In genomic region chr6:17542243-17542642, GRCh38 we compare ENCODE assay signal across 28 cellular contexts.
"Had no signal": no experiment of that assay in that cellular context is flagged by ENCODE, and none has a peak within 500 bp of the region (broad histone marks: within the 10 kb centered on the region; RNA-seq: fewer than 3 reads in every experiment).

No MANE protein-coding gene starts in this region.

- H3K36me3 ChIP-seq: adrenal gland had no signal

- FAIRE-seq: colon, K562 had no signal

- DNase-seq: activated CD4-positive, alpha-beta memory T cell treated with anti-CD3 and anti-CD28 coated beads for 36 hours; activated CD4-positive, alpha-beta T cell treated with anti-CD3 and anti-CD28 coated beads, Interleukin-2, amount 10 ng/mL, durations not matched to agents 7 days and 5 days; activated CD4-positive, CD25-positive, alpha-beta regulatory T cell; activated CD8-positive, alpha-beta memory T cell treated with anti-CD3 and anti-CD28 coated beads for 24 hours; activated gamma-delta T cell; activated naive CD4-positive, alpha-beta T cell treated with anti-CD3 and anti-CD28 coated beads, Interleukin-2, amount 10 ng/mL, durations not matched to agents 7 days and 5 days; activated naive CD8-positive, alpha-beta T cell treated with anti-CD3 and anti-CD28 coated beads, Interleukin-2, amount 10 ng/mL, durations not matched to agents 7 days and 5 days; activated T-cell treated with anti-CD3 and anti-CD28 coated beads, Interleukin-2, amount 50 U/mL, for 48 hours; adrenal gland; anterior cingulate cortex; cerebellar nuclear complex; Karpas-422; MM.1S; NCI-H1436; NCI-H187 treated with DMSO at 0.1 percent for 48 hours; NCI-H2081 treated with DMSO at 0.1 percent for 48 hours; NCI-H2171 treated with DMSO at 0.1 percent for 48 hours; NCI-H446 treated with DMSO at 0.1 percent for 48 hours; NCI-H524 treated with DMSO at 0.1 percent for 48 hours; NCI-H82; PC-9; SJCRH30; SK-N-SH; T-helper 1 cell had no signal

- ATAC-seq: activated T-helper 17 cell treated with anti-CD3 and anti-CD28 coated beads, Interleukin-2, amount 50 U/mL, for 72 hours had no signal

- H3K36me3 Mint-ChIP-seq: activated CD4-positive, alpha-beta memory T cell treated with anti-CD3 and anti-CD28 coated beads for 36 hours; activated naive CD4-positive, alpha-beta T cell treated with anti-CD3 and anti-CD28 coated beads, Interleukin-2, amount 10 ng/mL, durations not matched to agents 7 days and 5 days; activated naive CD8-positive, alpha-beta T cell treated with anti-CD3 and anti-CD28 coated beads, Interleukin-2, amount 10 ng/mL, durations not matched to agents 7 days and 5 days had no signal

- H3K27ac ChIP-seq: adrenal gland, PC-9, SJCRH30, VCaP had no signal

- H3K9me3 Mint-ChIP-seq: activated CD4-positive, alpha-beta memory T cell treated with anti-CD3 and anti-CD28 coated beads for 36 hours; activated CD4-positive, alpha-beta T cell treated with anti-CD3 and anti-CD28 coated beads, Interleukin-2, amount 10 ng/mL, durations not matched to agents 7 days and 5 days; activated naive CD4-positive, alpha-beta T cell treated with anti-CD3 and anti-CD28 coated beads, Interleukin-2, amount 10 ng/mL, durations not matched to agents 7 days and 5 days; activated T-helper 17 cell treated with anti-CD3 and anti-CD28 coated beads, Interleukin-2, amount 50 U/mL, for 72 hours had no signal

- H3K4me1 Mint-ChIP-seq: activated CD4-positive, alpha-beta T cell treated with anti-CD3 and anti-CD28 coated beads, Interleukin-2, amount 10 ng/mL, durations not matched to agents 7 days and 5 days; activated naive CD4-positive, alpha-beta T cell treated with anti-CD3 and anti-CD28 coated beads, Interleukin-2, amount 10 ng/mL, durations not matched to agents 7 days and 5 days; activated naive CD8-positive, alpha-beta T cell treated with anti-CD3 and anti-CD28 coated beads, Interleukin-2, amount 10 ng/mL, durations not matched to agents 7 days and 5 days; activated T-helper 17 cell treated with anti-CD3 and anti-CD28 coated beads, Interleukin-2, amount 50 U/mL, for 72 hours had no signal

- H3K27me3 Mint-ChIP-seq: activated naive CD4-positive, alpha-beta T cell treated with anti-CD3 and anti-CD28 coated beads, Interleukin-2, amount 10 ng/mL, durations not matched to agents 7 days and 5 days had no signal

- H3K4me3 ChIP-seq: adrenal gland, K562, PC-9, SJCRH30 had no signal

- H3K9me3 ChIP-seq: adrenal gland, SJCRH30, SK-N-SH had no signal

- H3K27me3 ChIP-seq: adrenal gland, SJCRH30 had no signal

- H3K27ac Mint-ChIP-seq: activated CD4-positive, alpha-beta memory T cell treated with anti-CD3 and anti-CD28 coated beads for 36 hours; activated CD4-positive, alpha-beta T cell treated with anti-CD3 and anti-CD28 coated beads, Interleukin-2, amount 10 ng/mL, durations not matched to agents 7 days and 5 days; activated naive CD4-positive, alpha-beta T cell treated with anti-CD3 and anti-CD28 coated beads, Interleukin-2, amount 10 ng/mL, durations not matched to agents 7 days and 5 days; activated naive CD8-positive, alpha-beta T cell treated with anti-CD3 and anti-CD28 coated beads, Interleukin-2, amount 10 ng/mL, durations not matched to agents 7 days and 5 days; activated T-helper 17 cell treated with anti-CD3 and anti-CD28 coated beads, Interleukin-2, amount 50 U/mL, for 72 hours had no signal

- H3K4me3 Mint-ChIP-seq: activated CD4-positive, alpha-beta memory T cell treated with anti-CD3 and anti-CD28 coated beads for 36 hours; activated CD4-positive, alpha-beta T cell treated with anti-CD3 and anti-CD28 coated beads, Interleukin-2, amount 10 ng/mL, durations not matched to agents 7 days and 5 days; activated naive CD4-positive, alpha-beta T cell treated with anti-CD3 and anti-CD28 coated beads, Interleukin-2, amount 10 ng/mL, durations not matched to agents 7 days and 5 days; activated naive CD8-positive, alpha-beta T cell treated with anti-CD3 and anti-CD28 coated beads, Interleukin-2, amount 10 ng/mL, durations not matched to agents 7 days and 5 days; activated T-helper 17 cell treated with anti-CD3 and anti-CD28 coated beads, Interleukin-2, amount 50 U/mL, for 72 hours had no signal

- H3K4me1 ChIP-seq: adrenal gland, SJCRH30 had no signal
